ENCODE assay signal across 1 cellular context in the genomic region with DNA sequence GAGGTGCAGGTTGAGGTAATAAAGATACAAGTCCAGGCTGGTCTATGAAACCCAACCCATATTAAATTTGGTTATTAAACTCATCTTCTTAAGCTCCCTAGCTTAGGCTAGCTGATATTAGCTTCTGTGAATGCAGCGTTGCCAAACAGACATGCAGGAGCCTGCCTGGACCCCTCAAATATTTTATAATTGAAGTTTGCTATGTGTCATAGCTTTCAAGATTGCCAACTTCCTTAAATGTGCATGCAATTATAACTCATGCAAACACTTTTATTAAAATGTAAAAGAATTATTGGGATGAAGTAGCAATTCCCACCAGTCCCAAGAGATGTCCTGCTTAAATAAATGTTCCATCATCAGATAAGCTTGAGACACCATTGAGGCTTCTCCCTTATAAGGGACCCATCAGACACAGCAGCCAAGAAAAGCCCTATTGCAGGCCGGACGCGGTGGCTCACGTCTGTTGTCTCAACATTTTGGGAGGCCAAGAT.
TF ChIP-seq lines count a peak whose summit lies in the region.

No MANE protein-coding gene starts in this region.

TF ChIP-seq in H1, 55 proteins besides CTCF, POLR2A, EP300 and RAD21 (continued from another document):
- TF ChIP-seq ATF2 (IDR thresholded peaks at IDR 0.05; ENCODE audit: low read length) (no peak), SAP30 (IDR thresholded peaks at IDR 0.05; ENCODE audit: insufficient read depth, insufficient replicate concordance, low read length) (no peak), SUZ12 (IDR thresholded peaks at IDR 0.05; ENCODE audit: low read length) (no peak), RBBP5 (IDR thresholded peaks at IDR 0.05; ENCODE audit: borderline replicate concordance, low read depth, low read length) (no peak)
